ENCODE assay signal across 13 cellular contexts in the genomic region with DNA sequence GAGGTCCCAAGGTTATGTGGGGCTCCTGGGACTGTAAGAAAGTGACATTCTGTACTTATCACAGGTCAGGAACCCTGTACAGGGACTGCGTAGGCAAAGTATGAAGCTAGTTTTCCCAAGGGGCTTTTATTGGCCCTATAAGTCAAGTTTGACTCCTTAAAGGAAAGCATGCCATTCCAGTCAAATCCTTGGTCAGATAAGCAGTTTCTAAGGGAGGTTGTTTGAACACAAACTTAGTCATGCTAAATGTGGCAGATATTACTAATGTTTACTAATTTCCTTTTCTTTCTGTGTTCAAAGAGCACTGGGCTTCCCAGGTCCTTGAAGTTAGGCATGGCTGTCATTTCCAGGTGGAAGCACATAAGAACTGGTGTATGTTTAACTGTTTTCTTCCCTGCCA.
DNase-seq lines count a peak whose midpoint lies in the region; ATAC-seq and TF ChIP-seq lines count a peak whose summit lies in the region.
"Had no signal": no experiment of that assay in that cellular context is flagged by ENCODE, and none has a peak within 500 bp of the region (broad histone marks: within the 10 kb centered on the region; RNA-seq: fewer than 3 reads in every experiment).

No MANE protein-coding gene starts in this region.

- H3K27me3 ChIP-seq in spleen (replicated peaks in 1 of 7): no peaks in the 10 kb centered on the region

- intact Hi-C loops in spleen (cut with DNase I; ENCODE audit: low total_unique reads): no loop called here
- intact Hi-C loops in activated CD8-positive, alpha-beta T cell treated with anti-CD3 and anti-CD28 coated beads for 36 hours (cut with micrococcal nuclease): no loop called here

- H3K9me3 Mint-ChIP-seq in activated CD8-positive, alpha-beta T cell treated with anti-CD3 and anti-CD28 coated beads for 36 hours: no peaks in the 10 kb centered on the region

- no peaks in the 10 kb centered on the region for H3K36me3 Mint-ChIP-seq in activated CD8-positive, alpha-beta T cell treated with anti-CD3 and anti-CD28 coated beads for 36 hours (ENCODE audit: low read depth)
- H3K36me3 Mint-ChIP-seq: CD4-positive, CD25-positive, alpha-beta regulatory T cell had no signal

- H3K9me3 ChIP-seq in spleen: no peaks in the 10 kb centered on the region

- no peak overlapping the region for H3K27ac Mint-ChIP-seq in activated CD8-positive, alpha-beta T cell treated with anti-CD3 and anti-CD28 coated beads for 36 hours
- H3K27ac Mint-ChIP-seq: CD4-positive, CD25-positive, alpha-beta regulatory T cell; T-helper 17 cell had no signal

- no peak for ATAC-seq in activated CD8-positive, alpha-beta T cell treated with anti-CD3 and anti-CD28 coated beads for 36 hours
- ATAC-seq: stimulated activated naive CD8-positive, alpha-beta T cell treated with anti-CD3 and anti-CD28 coated beads, Interleukin-15, Interleukin-2, amounts not matched to agents 100 U/mL and 50 U/mL, for 24 hours; T-helper 17 cell had no signal

- TF ChIP-seq CTCF in spleen (IDR thresholded peaks at IDR 0.05 in 8 of 11, conservative IDR thresholded peaks at IDR 0.05 in 3 of 11): no peak
- no peak for TF ChIP-seq CTCF in activated CD8-positive, alpha-beta T cell treated with anti-CD3 and anti-CD28 coated beads for 36 hours (IDR thresholded peaks at IDR 0.05)

- peak overlapping the region; percentile 33 to 76 (median 66) for H3K27ac ChIP-seq in spleen

- CTCF ChIA-PET in activated CD8-positive, alpha-beta T cell treated with anti-CD3 and anti-CD28 coated beads for 36 hours (lab: Charles Lee): no interaction called here

- WGBS in spleen, 5 donors: 57 to 85% (median 70%) methylated on average over 1 of the region's 1 CpG

- DNase-seq in HCEC 1CT: peak; percentile 73
- DNase-seq in astrocyte of the hippocampus (ENCODE audit: low read depth, low spot score): peak; percentile 57
- peak; percentile 6 for DNase-seq in glomerular visceral epithelial cell (ENCODE audit: extremely low spot score)
- DNase-seq in spleen: no peak
- DNase-seq in COR-L47 (lab: John Stamatoyannopoulos, UW): no peak
- DNase-seq in activated CD8-positive, alpha-beta T cell treated with anti-CD3 and anti-CD28 coated beads for 36 hours: no peak
- no peak for DNase-seq in SK-N-DZ (ENCODE audit: low spot score)
- DNase-seq: activated CD4-positive, alpha-beta T cell treated with anti-CD3 and anti-CD28 coated beads, Interleukin-2, amount 50 U/mL, for 1 hour; caudate nucleus; CD4-positive, CD25-positive, alpha-beta regulatory T cell; NCI-H2171 treated with DMSO at 0.1 percent for 48 hours; stimulated activated naive CD8-positive, alpha-beta T cell treated with anti-CD3 and anti-CD28 coated beads, Interleukin-15, Interleukin-2, amounts not matched to agents 100 U/mL and 50 U/mL, for 24 hours; T-helper 17 cell had no signal

- no peak overlapping the region for H3K4me3 ChIP-seq in spleen

- POLR2A ChIA-PET in activated CD8-positive, alpha-beta T cell treated with anti-CD3 and anti-CD28 coated beads for 36 hours (lab: Charles Lee): no interaction called here

- H3K27me3 Mint-ChIP-seq in activated CD8-positive, alpha-beta T cell treated with anti-CD3 and anti-CD28 coated beads for 36 hours: peaks cover 3% of the 10 kb centered on the region

- no peak overlapping the region for H3K4me3 Mint-ChIP-seq in activated CD8-positive, alpha-beta T cell treated with anti-CD3 and anti-CD28 coated beads for 36 hours
- H3K4me3 Mint-ChIP-seq: CD4-positive, CD25-positive, alpha-beta regulatory T cell; T-helper 17 cell had no signal

- H3K4me1 Mint-ChIP-seq in activated CD8-positive, alpha-beta T cell treated with anti-CD3 and anti-CD28 coated beads for 36 hours (ENCODE audit: low read depth): no peaks in the 10 kb centered on the region

- no peak for TF ChIP-seq POLR2A in spleen (IDR thresholded peaks at IDR 0.05)

- H3K4me1 ChIP-seq in spleen: peaks cover 0 to 40% (median 12%) of the 10 kb centered on the region in 6 donors

- no peaks in the 10 kb centered on the region for H3K36me3 ChIP-seq in spleen

Comparison
In these comparisons a context has a peak if more than half of its experiments do, and no peak if none do; other contexts are left out.
1. DNase-seq: peak in HCEC 1CT (single experiment), astrocyte of the hippocampus (single experiment) and glomerular visceral epithelial cell (single experiment); none in spleen (single experiment), COR-L47 (single experiment), activated CD8-positive, alpha-beta T cell treated with anti-CD3 and anti-CD28 coated beads for 36 hours (single experiment) and SK-N-DZ (single experiment).